In the genomic region with DNA sequence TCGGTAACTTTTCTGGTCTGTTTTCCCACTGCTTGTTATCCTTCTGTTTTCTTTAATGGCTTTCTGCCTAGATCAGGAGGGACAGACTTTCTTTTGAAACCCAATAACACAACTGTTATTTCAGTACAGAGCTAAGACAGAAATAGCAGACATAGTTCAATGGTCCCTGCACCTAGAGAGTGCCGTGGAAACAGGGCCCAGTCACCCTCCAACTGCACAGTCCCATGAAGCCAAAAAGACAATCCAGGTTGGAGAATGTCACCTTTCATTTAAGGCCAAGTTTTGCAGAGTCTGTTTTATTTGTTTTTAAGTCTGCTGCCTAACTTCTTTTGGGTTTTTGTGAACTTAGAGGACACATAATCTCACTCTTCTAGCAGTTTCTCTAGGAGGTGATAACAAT, we compare ENCODE assay signal across 12 cellular contexts. TPM values are rescaled to one million over a fixed set of nuclear protein-coding genes. Genes with fewer than 3 reads are reported as not detected.
A peak's percentile ranks its signal among the peaks of the same experiment; 100 is the strongest.
DNase-seq lines count a peak whose midpoint lies in the region; ATAC-seq and TF ChIP-seq lines count a peak whose summit lies in the region.
"Had no signal": no experiment of that assay in that cellular context is flagged by ENCODE, and none has a peak within 500 bp of the region (broad histone marks: within the 10 kb centered on the region; RNA-seq: fewer than 3 reads in every experiment).

No MANE protein-coding gene starts in this region.

- intact Hi-C loops in Caco-2 (cut with micrococcal nuclease; ENCODE audit: unreplicated experiment) = no loop called here
- intact Hi-C loops in OCI-LY7 (cut with micrococcal nuclease; ENCODE audit: unreplicated experiment) = no loop called here
- intact Hi-C loops in colonic mucosa (cut with DNase I) = no loop called here
- intact Hi-C loops in psoas muscle (cut with DNase I) = loop anchor here in 1 of 2 donors (10.0 kb wide), 1 partner anchor 423 kb away; no protein-coding TSS in a partner anchor

- H3K4me1 ChIP-seq in Caco-2 = peaks cover 8% of the 10 kb centered on the region
- peaks cover 38% of the 10 kb centered on the region for H3K4me1 ChIP-seq in OCI-LY7 (ENCODE audit: insufficient read depth, low read length, poor library complexity, severe bottlenecking)
- peaks cover 3% of the 10 kb centered on the region for H3K4me1 ChIP-seq in colonic mucosa
- peaks cover 80% of the 10 kb centered on the region for H3K4me1 ChIP-seq in psoas muscle

- no peaks in the 10 kb centered on the region for H3K9me2 ChIP-seq in OCI-LY7 (ENCODE audit: insufficient read depth, low read length)

- H3K4me1 Mint-ChIP-seq in Caco-2 (ENCODE audit: low read depth, unreplicated experiment) = peaks cover 13% of the 10 kb centered on the region

- H2AFZ ChIP-seq in OCI-LY7 (ENCODE audit: low read length) = no peak overlapping the region

- peaks cover 46% of the 10 kb centered on the region for H3K79me2 ChIP-seq in OCI-LY7 (ENCODE audit: insufficient read depth, low read depth, low read length)

- H3K4me3 Mint-ChIP-seq in Caco-2 (ENCODE audit: unreplicated experiment) = peak overlapping the region; percentile 84

- no peak overlapping the region for H3K9ac ChIP-seq in colonic mucosa (ENCODE audit: low read depth in 2 of 2, low read length in 2 of 2)

- ATAC-seq in psoas muscle (no peak), GM19452 (IDR thresholded peaks at IDR 0.05; ENCODE audit: unreplicated experiment) (no peak)
- ATAC-seq: mucosa of descending colon; stimulated activated naive CD8-positive, alpha-beta T cell treated with anti-CD3 and anti-CD28 coated beads, Interleukin-15, amount 100 ng/mL, for 72 hours had no signal

- peak overlapping the region; percentile 82 for H3K4me2 ChIP-seq in OCI-LY7 (ENCODE audit: low read length)

- H3K27ac ChIP-seq in OCI-LY7 (ENCODE audit: low read depth, low read length, poor library complexity, severe bottlenecking) (no peak overlapping the region), colonic mucosa (peak overlapping the region; percentile 75), psoas muscle (peak overlapping the region; percentile 91)

- no peaks in the 10 kb centered on the region for H3K27me3 Mint-ChIP-seq in Caco-2 (ENCODE audit: insufficient read depth, unreplicated experiment)
- H3K27me3 Mint-ChIP-seq: stimulated activated naive CD8-positive, alpha-beta T cell treated with anti-CD3 and anti-CD28 coated beads, Interleukin-15, amount 100 ng/mL, for 72 hours had no signal

- DNase-seq in Caco-2 (no peak), OCI-LY7 (ENCODE audit: low spot score) (no peak), colonic mucosa (no peak), psoas muscle (no peak), NCI-H2081 treated with DMSO at 0.1 percent for 48 hours (lab: John Stamatoyannopoulos, UW) (no peak), A172 (ENCODE audit: low spot score) (no peak)
- DNase-seq: mucosa of descending colon; NCI-H1105 treated with DMSO at 0.1 percent for 48 hours; NCI-H524 treated with DMSO at 0.1 percent for 48 hours; retina; stimulated activated naive CD8-positive, alpha-beta T cell treated with anti-CD3 and anti-CD28 coated beads, Interleukin-15, amount 100 ng/mL, for 72 hours had no signal

- WGBS in psoas muscle, 3 donors = 28 to 53% (median 42%) methylated on average over 2 of the region's 2 CpGs

- 0 out of 2 replicates have a peak, but pooled peaks cover 1% of the 10 kb centered on the region for H3K36me3 ChIP-seq in Caco-2 (ENCODE audit: control insufficient read depth, insufficient read depth, low read length)
- peaks cover 53% of the 10 kb centered on the region for H3K36me3 ChIP-seq in OCI-LY7 (ENCODE audit: insufficient read depth, low read length)
- H3K36me3 ChIP-seq in colonic mucosa = no peaks in the 10 kb centered on the region
- H3K36me3 ChIP-seq in psoas muscle (ENCODE audit: insufficient read depth in 1 of 2, low read depth in 1 of 2) = peaks cover 0 to 28% of the 10 kb centered on the region in 2 donors

- H3K36me3 Mint-ChIP-seq in Caco-2 (ENCODE audit: insufficient read depth, unreplicated experiment) = peaks cover 75% of the 10 kb centered on the region

- POLR2A ChIA-PET in Caco-2 (lab: Charles Lee) (no interaction called here), OCI-LY7 (lab: Charles Lee) (interaction anchor here (0.6 to 1.6 kb wide), 3 partner anchors 9 to 59 kb away, joined by 3 to 9 read pairs (median 7); no protein-coding TSS in a partner anchor)

- H3K27me3 ChIP-seq in Caco-2 (replicated peaks; ENCODE audit: control insufficient read depth, insufficient read depth, low read length) (no peaks in the 10 kb centered on the region), colonic mucosa (no peaks in the 10 kb centered on the region), psoas muscle (ENCODE audit: insufficient read depth in 3 of 3, low read length in 2 of 3) (no peaks in the 10 kb centered on the region)

- H3K4me3 ChIP-seq in Caco-2 (ENCODE audit: low read depth, low read length) = no peak overlapping the region
- H3K4me3 ChIP-seq in OCI-LY7 (ENCODE audit: low read depth, low read length, poor library complexity, severe bottlenecking) = no peak overlapping the region
- no peak overlapping the region for H3K4me3 ChIP-seq in colonic mucosa
- H3K4me3 ChIP-seq in psoas muscle = peak overlapping the region; percentile 89
- H3K4me3 ChIP-seq: mucosa of descending colon had no signal

- CTCF ChIA-PET in Caco-2 (lab: Charles Lee) = no interaction called here
- CTCF ChIA-PET in OCI-LY7 (lab: Charles Lee; ENCODE audit: unreplicated experiment) = no interaction called here

- H3K9me3 Mint-ChIP-seq in Caco-2 (ENCODE audit: unreplicated experiment) = no peaks in the 10 kb centered on the region
- H3K9me3 Mint-ChIP-seq: stimulated activated naive CD8-positive, alpha-beta T cell treated with anti-CD3 and anti-CD28 coated beads, Interleukin-15, amount 100 ng/mL, for 72 hours had no signal

- peak overlapping the region; percentile 35 for H3K27ac Mint-ChIP-seq in Caco-2 (ENCODE audit: unreplicated experiment)
- H3K27ac Mint-ChIP-seq: stimulated activated naive CD8-positive, alpha-beta T cell treated with anti-CD3 and anti-CD28 coated beads, Interleukin-15, amount 100 ng/mL, for 72 hours had no signal

- BruUV-seq in Caco-2 (replicated peaks; lab: Mats Ljungman, UMichigan) = TSS peak; percentile 34
- BruUV-seq in OCI-LY7 (replicated peaks; lab: Mats Ljungman, UMichigan) = TSS peak; percentile 65

- H3K9me3 ChIP-seq in Caco-2 (no peaks in the 10 kb centered on the region), OCI-LY7 (ENCODE audit: low read length) (no peaks in the 10 kb centered on the region), colonic mucosa (no peaks in the 10 kb centered on the region), psoas muscle (no peaks in the 10 kb centered on the region)
- H3K9me3 ChIP-seq: mucosa of descending colon had no signal

- H4K20me1 ChIP-seq in OCI-LY7 (ENCODE audit: insufficient read depth, low read length) = no peaks in the 10 kb centered on the region

- no peak for TF ChIP-seq CTCF in Caco-2 (IDR thresholded peaks at IDR 0.05; ENCODE audit: insufficient read depth in 1 of 2, low read depth in 1 of 2, low read length in 1 of 2, severe bottlenecking in 1 of 2, unreplicated experiment in 1 of 2)
- TF ChIP-seq CTCF in OCI-LY7 (conservative IDR thresholded peaks at IDR 0.05; ENCODE audit: low read length) = no peak
- TF ChIP-seq CTCF in colonic mucosa (IDR thresholded peaks at IDR 0.05) = no peak
- TF ChIP-seq CTCF in psoas muscle (IDR thresholded peaks at IDR 0.05) = no peak

RNA-seq across cellular contexts. Expression of a gene that starts 2.5 kb away (rescaled TPM):
- 85.1 and 96.3 TPM in 2 replicates for total RNA-seq in Caco-2 (2022)
- total RNA-seq in OCI-LY7 (2014; rRNA removed; shearing (Covaris generic)) = 56.9 and 59.5 TPM in 2 replicates
- 63.5 and 70.4 TPM in 2 replicates for total RNA-seq in OCI-LY7 (2022)
- total RNA-seq in colonic mucosa = 10 to 100 TPM; 31.8 to 60.3 TPM
- total RNA-seq in psoas muscle = 100 to 1,000 TPM in 1 of 4 donors, 10 to 100 TPM in 3; 78.9 to 131 (median 91.8) TPM
- polyA plus RNA-seq in psoas muscle = 100 to 1,000 TPM; 127 to 184 (median 155) TPM
- 265 and 288 TPM in 2 replicates for total RNA-seq in A172 (2014; rRNA removed; shearing (Covaris generic))

RNA-seq across cellular contexts. Expression of a gene that starts 2.7 kb away (rescaled TPM):
- total RNA-seq in Caco-2 (2022) (22.6 TPM in 2 replicates), OCI-LY7 (2022) (37.1 TPM in 2 replicates), colonic mucosa (1 to 10 TPM; 9.3 to 9.9 TPM), psoas muscle (1 to 10 TPM; 3.7 to 7.5 (median 6.4) TPM)
- 22.9 and 28.9 TPM in 2 replicates for total RNA-seq in OCI-LY7 (2014; rRNA removed; shearing (Covaris generic))
- 10 to 100 TPM in 1 of 3 donors, 1 to 10 TPM in 2; 3.4 to 11.1 (median 4.4) TPM for polyA plus RNA-seq in psoas muscle
- total RNA-seq in A172 (2014; rRNA removed; shearing (Covaris generic)) = 35.9 and 43.0 TPM in 2 replicates

RNA-seq across cellular contexts. Expression of a gene that starts 19.6 kb away (rescaled TPM):
- total RNA-seq in Caco-2 (2022) = 0.32 TPM in 1 of 2 replicates, not detected in the other
- total RNA-seq in OCI-LY7 (2014; rRNA removed; shearing (Covaris generic)) = 0.31 and 0.32 TPM in 2 replicates
- total RNA-seq in OCI-LY7 (2022) = 0.27 and 0.68 TPM in 2 replicates
- not detected for total RNA-seq in colonic mucosa
- under 1 TPM; 0.20 to 0.77 (median 0.36) TPM for total RNA-seq in psoas muscle
- polyA plus RNA-seq in psoas muscle = under 1 TPM in 2 of 3 donors, not detected in 1; 0.13 to 0.75 TPM
- 1.0 TPM in 1 of 2 replicates, not detected in the other for total RNA-seq in A172 (2014; rRNA removed; shearing (Covaris generic))
- total RNA-seq: mucosa of descending colon had no signal

RNA-seq across cellular contexts. Expression of a gene that starts 41.1 kb away (rescaled TPM):
- total RNA-seq in Caco-2 (2022) (0.16 TPM in 1 of 2 replicates, not detected in the other), OCI-LY7 (2022) (0.29 and 0.94 TPM in 2 replicates), colonic mucosa (not detected), psoas muscle (under 1 TPM in 2 of 4 donors, not detected in 2; 0.39 to 0.58 TPM)
- total RNA-seq in OCI-LY7 (2014; rRNA removed; shearing (Covaris generic)) = 0.09 and 0.51 TPM in 2 replicates
- polyA plus RNA-seq in psoas muscle = under 1 TPM; 0.06 to 0.60 (median 0.25) TPM
- total RNA-seq in A172 (2014; rRNA removed; shearing (Covaris generic)) = not detected in 2 replicates
- total RNA-seq: mucosa of descending colon had no signal

RNA-seq across cellular contexts. Expression of a gene that starts 47.4 kb away (rescaled TPM):
- total RNA-seq in Caco-2 (2022) (138 and 142 TPM in 2 replicates), OCI-LY7 (2022) (110 and 115 TPM in 2 replicates), colonic mucosa (100 to 1,000 TPM; 102 to 127 TPM), psoas muscle (10 to 100 TPM; 37.2 to 51.3 (median 44.2) TPM)
- 194 and 232 TPM in 2 replicates for total RNA-seq in OCI-LY7 (2014; rRNA removed; shearing (Covaris generic))
- polyA plus RNA-seq in psoas muscle = 10 to 100 TPM; 20.0 to 47.5 (median 29.1) TPM
- 71.8 and 175 TPM in 2 replicates for total RNA-seq in A172 (2014; rRNA removed; shearing (Covaris generic))
